ENCODE assay signal across 7 cellular contexts in the genomic region with DNA sequence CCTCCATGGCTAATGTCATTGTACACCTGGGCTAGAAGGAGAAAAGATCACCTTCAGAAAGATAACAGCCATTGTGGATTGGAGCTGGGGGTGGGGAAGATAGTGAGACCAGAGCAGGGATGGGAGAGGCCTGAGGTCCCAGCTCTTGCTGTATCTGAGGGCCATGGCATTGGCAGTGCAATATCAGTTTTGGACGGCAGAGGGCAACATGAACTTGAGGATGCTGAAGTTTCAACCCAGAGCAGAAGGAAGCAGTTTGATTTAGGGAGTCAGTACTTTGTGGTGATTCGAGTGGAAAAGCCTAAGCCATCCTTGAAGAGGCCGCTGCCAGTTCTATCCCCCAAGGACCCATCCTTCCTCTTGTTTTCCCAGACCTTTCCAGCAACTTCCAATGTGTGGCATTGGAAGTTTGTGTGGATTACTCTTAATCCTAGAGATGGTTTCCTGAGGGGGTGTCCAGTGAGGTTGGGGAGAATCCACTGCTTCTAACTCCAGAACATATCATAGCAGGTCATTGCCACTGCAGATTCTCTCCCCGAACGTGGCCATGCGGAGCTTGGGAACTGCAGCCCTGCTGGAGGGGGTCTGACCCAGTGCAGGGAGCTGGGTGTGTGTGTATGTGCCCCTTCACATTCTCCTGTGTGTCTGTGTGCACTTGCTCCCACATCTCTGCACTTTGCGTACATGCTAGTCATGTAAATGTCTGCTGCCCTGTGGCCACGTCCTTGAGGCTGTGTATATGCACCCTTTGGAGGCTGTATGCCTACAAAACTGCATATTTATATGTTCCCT. TPM values are rescaled to one million over a fixed set of nuclear protein-coding genes. Genes with fewer than 3 reads are reported as not detected.
A peak's percentile ranks its signal among the peaks of the same experiment; 100 is the strongest.
DNase-seq lines count a peak whose midpoint lies in the region; ATAC-seq, FAIRE-seq and TF ChIP-seq lines count a peak whose summit lies in the region.

No MANE protein-coding gene starts in this region.

- ATAC-seq in SK-N-SH treated with all-trans-retinoic acid at 6 μM for 48 hours: peak; percentile 96
- peak; percentile 53 for ATAC-seq in Right ventricle myocardium inferior
- peak; percentile 74 to 88 for ATAC-seq in upper lobe of left lung (ENCODE audit: low FRiP score in 2 of 2)

- 29 to 45% methylated on average over 4 to 8 of the region's 8 CpGs for WGBS in upper lobe of left lung, 2 donors

- no peak for TF ChIP-seq POLR2A in GM12891 (IDR thresholded peaks at IDR 0.05; ENCODE audit: low read depth, low read length)
- no peak for TF ChIP-seq POLR2A in NB4 (IDR thresholded peaks at IDR 0.05; ENCODE audit: extremely low read depth, insufficient read length)
- no peak for TF ChIP-seq POLR2A in upper lobe of left lung (IDR thresholded peaks at IDR 0.05)

- intact Hi-C loops in Right ventricle myocardium inferior (cut with DNase I): loop anchor here (1.0 to 5.0 kb wide), 3 partner anchors 58 to 262 kb away; no protein-coding TSS in a partner anchor
- intact Hi-C loops in posterior cingulate gyrus (cut with DNase I): loop anchor here (1.0 to 5.0 kb wide), 3 partner anchors 58 to 188 kb away; no protein-coding TSS in a partner anchor

- H3K4me3 ChIP-seq in NB4 (ENCODE audit: low read depth, low read length): no peak overlapping the region
- no peak overlapping the region for H3K4me3 ChIP-seq in upper lobe of left lung

- H3K9me3 ChIP-seq in upper lobe of left lung: no peaks in the 10 kb centered on the region

- no peak for TF ChIP-seq EP300 in upper lobe of left lung (IDR thresholded peaks at IDR 0.05)

- peak; percentile 60 for DNase-seq in GM12891 (ENCODE audit: insufficient read length, low spot score)
- peak; percentile 82 for DNase-seq in NB4 (ENCODE audit: low read depth)
- peak; percentile 67 for DNase-seq in activated naive CD4-positive, alpha-beta T cell treated with anti-CD3 and anti-CD28 coated beads, Interleukin-2, amount 50 U/mL, for 16 hours
- peak; percentile 87 for DNase-seq in Right ventricle myocardium inferior (ENCODE audit: missing footprints)
- DNase-seq in posterior cingulate gyrus: peak; percentile 72 to 97 (median 90)
- peak in 1 of 2 donors; percentile 79 for DNase-seq in upper lobe of left lung

- H3K27ac ChIP-seq in upper lobe of left lung: peak overlapping the region; percentile 29 to 69 (median 59)

- H3K27me3 ChIP-seq in upper lobe of left lung: no peaks in the 10 kb centered on the region

- TF ChIP-seq CTCF in NB4 (IDR thresholded peaks at IDR 0.05; ENCODE audit: low read depth, low read length) (peak; percentile 84), upper lobe of left lung (IDR thresholded peaks at IDR 0.05) (peak; percentile 89 to 98 (median 93))

- FAIRE-seq in GM12891 (lab: Jason Lieb, UNC): peak; percentile 93

- peaks cover 0 to 4% (median 0%) of the 10 kb centered on the region in 4 donors for H3K36me3 ChIP-seq in upper lobe of left lung

- peaks cover 14 to 34% (median 18%) of the 10 kb centered on the region in 4 donors for H3K4me1 ChIP-seq in upper lobe of left lung

TF ChIP-seq in GM12891, 5 proteins besides CTCF, POLR2A, EP300 and RAD21:
- TF ChIP-seq POU2F2 (IDR thresholded peaks at IDR 0.05; ENCODE audit: low read depth, low read length): no peak
- no peak for TF ChIP-seq SPI1 (IDR thresholded peaks at IDR 0.05; ENCODE audit: low read depth, low read length)
- no peak for TF ChIP-seq PAX5 (IDR thresholded peaks at IDR 0.05; ENCODE audit: insufficient read depth, low read length, severe bottlenecking)
- no peak for TF ChIP-seq TAF1 (IDR thresholded peaks at IDR 0.05; ENCODE audit: low read depth, low read length)
- no peak for TF ChIP-seq POLR2AphosphoS5 (IDR thresholded peaks at IDR 0.05; ENCODE audit: low read depth, low read length)

TF ChIP-seq in SK-N-SH treated with all-trans-retinoic acid at 6 μM for 48 hours, 23 proteins besides CTCF, POLR2A, EP300 and RAD21:
- TF ChIP-seq BACH2 (CRISPR knock-in tag; IDR thresholded peaks at IDR 0.05; ENCODE audit: borderline replicate concordance): no peak
- no peak for TF ChIP-seq ZNF8 (CRISPR knock-in tag; IDR thresholded peaks at IDR 0.05)
- TF ChIP-seq ZFP3 (CRISPR knock-in tag; IDR thresholded peaks at IDR 0.05): no peak
- no peak for TF ChIP-seq GLIS3 (CRISPR knock-in tag; IDR thresholded peaks at IDR 0.05)
- TF ChIP-seq ARNTL (CRISPR knock-in tag; IDR thresholded peaks at IDR 0.05; ENCODE audit: borderline replicate concordance, low read depth): no peak
- TF ChIP-seq PPARA (CRISPR knock-in tag; IDR thresholded peaks at IDR 0.05; ENCODE audit: borderline replicate concordance): no peak
- no peak for TF ChIP-seq SNAI2 (CRISPR knock-in tag; IDR thresholded peaks at IDR 0.05)
- no peak for TF ChIP-seq TCF4 (CRISPR knock-in tag; IDR thresholded peaks at IDR 0.05; ENCODE audit: borderline replicate concordance)
- TF ChIP-seq ZC3H10 (CRISPR knock-in tag; IDR thresholded peaks at IDR 0.05): no peak
- TF ChIP-seq, protein P1, sequence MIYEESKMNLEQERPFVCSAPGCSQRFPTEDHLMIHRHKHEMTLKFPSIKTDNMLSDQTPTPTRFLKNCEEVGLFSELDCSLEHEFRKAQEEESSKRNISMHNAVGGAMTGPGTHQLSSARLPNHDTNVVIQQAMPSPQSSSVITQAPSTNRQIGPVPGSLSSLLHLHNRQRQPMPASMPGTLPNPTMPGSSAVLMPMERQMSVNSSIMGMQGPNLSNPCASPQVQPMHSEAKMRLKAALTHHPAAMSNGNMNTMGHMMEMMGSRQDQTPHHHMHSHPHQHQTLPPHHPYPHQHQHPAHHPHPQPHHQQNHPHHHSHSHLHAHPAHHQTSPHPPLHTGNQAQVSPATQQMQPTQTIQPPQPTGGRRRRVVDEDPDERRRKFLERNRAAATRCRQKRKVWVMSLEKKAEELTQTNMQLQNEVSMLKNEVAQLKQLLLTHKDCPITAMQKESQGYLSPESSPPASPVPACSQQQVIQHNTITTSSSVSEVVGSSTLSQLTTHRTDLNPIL (CRISPR knock-in tag; IDR thresholded peaks at IDR 0.05; ENCODE audit: low read depth): no peak
- no peak for TF ChIP-seq POU6F1 (CRISPR knock-in tag; IDR thresholded peaks at IDR 0.05; ENCODE audit: borderline replicate concordance, low read depth)
- no peak for TF ChIP-seq ZFP30 (CRISPR knock-in tag; IDR thresholded peaks at IDR 0.05)
- no peak for TF ChIP-seq RARB (CRISPR knock-in tag; IDR thresholded peaks at IDR 0.05)
- no peak for TF ChIP-seq ZNF70 (CRISPR knock-in tag; IDR thresholded peaks at IDR 0.05)
- TF ChIP-seq CSDC2 (CRISPR knock-in tag; IDR thresholded peaks at IDR 0.05): no peak
- TF ChIP-seq, protein P2, sequence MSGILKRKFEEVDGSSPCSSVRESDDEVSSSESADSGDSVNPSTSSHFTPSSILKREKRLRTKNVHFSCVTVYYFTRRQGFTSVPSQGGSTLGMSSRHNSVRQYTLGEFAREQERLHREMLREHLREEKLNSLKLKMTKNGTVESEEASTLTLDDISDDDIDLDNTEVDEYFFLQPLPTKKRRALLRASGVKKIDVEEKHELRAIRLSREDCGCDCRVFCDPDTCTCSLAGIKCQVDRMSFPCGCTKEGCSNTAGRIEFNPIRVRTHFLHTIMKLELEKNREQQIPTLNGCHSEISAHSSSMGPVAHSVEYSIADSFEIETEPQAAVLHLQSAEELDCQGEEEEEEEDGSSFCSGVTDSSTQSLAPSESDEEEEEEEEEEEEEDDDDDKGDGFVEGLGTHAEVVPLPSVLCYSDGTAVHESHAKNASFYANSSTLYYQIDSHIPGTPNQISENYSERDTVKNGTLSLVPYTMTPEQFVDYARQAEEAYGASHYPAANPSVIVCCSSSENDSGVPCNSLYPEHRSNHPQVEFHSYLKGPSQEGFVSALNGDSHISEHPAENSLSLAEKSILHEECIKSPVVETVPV (CRISPR knock-in tag; IDR thresholded peaks at IDR 0.05): no peak
- no peak for TF ChIP-seq TOX (CRISPR knock-in tag; IDR thresholded peaks at IDR 0.05; ENCODE audit: borderline replicate concordance)

RNA-seq across cellular contexts. Expression of gene SLC26A9, which starts 24.1 kb away (rescaled TPM):
- polyA plus RNA-seq in GM12891 (2012; ENCODE audit: low read depth, missing spikeins): 0.03 TPM
- total RNA-seq in Right ventricle myocardium inferior (25.4 TPM), upper lobe of left lung (10 to 100 TPM; 10.6 to 31.9 (median 20.9) TPM)
